In genomic region chr10:102140913-102141540, GRCh38 we compare ENCODE assay signal across 14 cellular contexts.
"Had no signal": no experiment of that assay in that cellular context is flagged by ENCODE, and none has a peak within 500 bp of the region (broad histone marks: within the 10 kb centered on the region; RNA-seq: fewer than 3 reads in every experiment).

No MANE protein-coding gene starts in this region.

- ATAC-seq: activated CD4-positive, alpha-beta T cell treated with anti-CD3 and anti-CD28 coated beads for 36 hours; effector memory CD8-positive, alpha-beta T cell; naive thymus-derived CD8-positive, alpha-beta T cell; psoas muscle; right cardiac atrium; WTC11 had no signal

- H3K27me3 ChIP-seq: esophagus squamous epithelium, upper lobe of left lung had no signal

- H3K9me3 ChIP-seq: esophagus squamous epithelium, psoas muscle, thoracic aorta, upper lobe of left lung had no signal

- H3K27ac Mint-ChIP-seq: activated CD4-positive, alpha-beta memory T cell treated with anti-CD3 and anti-CD28 coated beads, Interleukin-2, amount 10 ng/mL, durations not matched to agents 7 days and 5 days; dendritic cell treated with granulocyte-macrophage colony-stimulating factor and Interleukin-4, amounts not matched to agents 40 ng/mL and 50 ng/mL, for 4 days; T-helper 2 cell treated with Interferon-gamma antibody and Interleukin-4, amounts not matched to agents 5 μg/mL and 100 μg/mL, for 36 hours had no signal

- DNase-seq: activated CD4-positive, alpha-beta memory T cell treated with anti-CD3 and anti-CD28 coated beads, Interleukin-2, amount 10 ng/mL, durations not matched to agents 7 days and 5 days; activated CD4-positive, alpha-beta T cell treated with anti-CD3 and anti-CD28 coated beads for 36 hours; effector memory CD8-positive, alpha-beta T cell; esophagus squamous epithelium; mesendoderm; naive thymus-derived CD8-positive, alpha-beta T cell; psoas muscle; right cardiac atrium; upper lobe of left lung had no signal

- H3K27me3 Mint-ChIP-seq: activated CD4-positive, alpha-beta memory T cell treated with anti-CD3 and anti-CD28 coated beads, Interleukin-2, amount 10 ng/mL, durations not matched to agents 7 days and 5 days; activated CD4-positive, alpha-beta T cell treated with anti-CD3 and anti-CD28 coated beads for 36 hours; dendritic cell treated with granulocyte-macrophage colony-stimulating factor and Interleukin-4, amounts not matched to agents 40 ng/mL and 50 ng/mL, for 4 days; effector memory CD8-positive, alpha-beta T cell; naive thymus-derived CD8-positive, alpha-beta T cell had no signal

- H3K4me3 ChIP-seq: esophagus squamous epithelium, psoas muscle, skin epidermis, thoracic aorta, upper lobe of left lung had no signal

- H3K4me3 Mint-ChIP-seq: activated CD4-positive, alpha-beta memory T cell treated with anti-CD3 and anti-CD28 coated beads, Interleukin-2, amount 10 ng/mL, durations not matched to agents 7 days and 5 days; activated CD4-positive, alpha-beta T cell treated with anti-CD3 and anti-CD28 coated beads for 36 hours; dendritic cell treated with granulocyte-macrophage colony-stimulating factor and Interleukin-4, amounts not matched to agents 40 ng/mL and 50 ng/mL, for 4 days; effector memory CD8-positive, alpha-beta T cell; naive thymus-derived CD8-positive, alpha-beta T cell; T-helper 2 cell treated with Interferon-gamma antibody and Interleukin-4, amounts not matched to agents 5 μg/mL and 100 μg/mL, for 36 hours; WTC11 had no signal

- H3K9me3 Mint-ChIP-seq: activated CD4-positive, alpha-beta memory T cell treated with anti-CD3 and anti-CD28 coated beads, Interleukin-2, amount 10 ng/mL, durations not matched to agents 7 days and 5 days; dendritic cell treated with granulocyte-macrophage colony-stimulating factor and Interleukin-4, amounts not matched to agents 40 ng/mL and 50 ng/mL, for 4 days; effector memory CD8-positive, alpha-beta T cell; naive thymus-derived CD8-positive, alpha-beta T cell; T-helper 2 cell treated with Interferon-gamma antibody and Interleukin-4, amounts not matched to agents 5 μg/mL and 100 μg/mL, for 36 hours; WTC11 had no signal

- H3K27ac ChIP-seq: esophagus squamous epithelium, psoas muscle, skin epidermis, thoracic aorta, upper lobe of left lung had no signal
